In genomic region chr14:105343194-105343593, GRCh38 we compare ENCODE assay signal across 20 cellular contexts. TPM values are rescaled to one million over a fixed set of nuclear protein-coding genes. Genes with fewer than 3 reads are reported as not detected.
DNase-seq lines count a peak whose midpoint lies in the region; ATAC-seq, FAIRE-seq and TF ChIP-seq lines count a peak whose summit lies in the region.
"Had no signal": no experiment of that assay in that cellular context is flagged by ENCODE, and none has a peak within 500 bp of the region (broad histone marks: within the 10 kb centered on the region; RNA-seq: fewer than 3 reads in every experiment).

No MANE protein-coding gene starts in this region.

- TF ChIP-seq POLR2A in HepG2 (IDR thresholded peaks at IDR 0.05; ENCODE audit: insufficient read depth in 1 of 2, low read depth in 2 of 2, low read length in 2 of 2): no peak

- H2AFZ ChIP-seq in HepG2 (ENCODE audit: low read length): no peak overlapping the region
- H2AFZ ChIP-seq: parathyroid adenoma had no signal

- WGBS in HepG2 (ENCODE audit: low lambda C conversion rate): 62% methylated on average over 7 of the region's 7 CpGs

- POLR2A ChIA-PET in HepG2 (lab: Yijun Ruan, JAX): interaction anchor here (0.8 kb wide), 1 partner anchor 9 kb away, joined by 3 read pairs; no protein-coding TSS in a partner anchor

- peaks cover 27% of the 10 kb centered on the region for H3K4me1 ChIP-seq in HepG2 (ENCODE audit: insufficient read depth, low read length)
- H3K4me1 ChIP-seq in effector memory CD4-positive, alpha-beta T cell (ENCODE audit: control insufficient read depth, insufficient read depth, low read length, poor library complexity, severe bottlenecking): no peaks in the 10 kb centered on the region

- no peaks in the 10 kb centered on the region for H3K27me3 ChIP-seq in HepG2 (ENCODE audit: control insufficient read depth in 1 of 2, insufficient read depth in 2 of 2, low read length in 2 of 2)
- no peaks in the 10 kb centered on the region for H3K27me3 ChIP-seq in effector memory CD4-positive, alpha-beta T cell (replicated peaks; ENCODE audit: control insufficient read depth, insufficient read depth, low read length, poor library complexity, severe bottlenecking)
- H3K27me3 ChIP-seq: testis had no signal

- TF ChIP-seq EP300 in HepG2 (IDR thresholded peaks at IDR 0.05; ENCODE audit: low read depth in 2 of 2, low read length in 2 of 2): no peak
- no peak for TF ChIP-seq EP300 in HepG2 (CRISPR knock-in tag; IDR thresholded peaks at IDR 0.05; ENCODE audit: borderline replicate concordance)

- in situ Hi-C loops in HepG2 (cut with HindIII; ENCODE audit: extremely low pct_ligation_motif_present, low pct_unique_long_range_greater_than_20kb): no loop called here

- BruUV-seq in HepG2 (replicated peaks; lab: Mats Ljungman, UMichigan): no TSS peak

- H3K9me3 ChIP-seq in HepG2 (ENCODE audit: low read length): no peaks in the 10 kb centered on the region
- no peaks in the 10 kb centered on the region for H3K9me3 ChIP-seq in effector memory CD4-positive, alpha-beta T cell (ENCODE audit: control insufficient read depth, low read length)
- H3K9me3 ChIP-seq: testis had no signal

- H3K4me3 ChIP-seq in HepG2 (replicated peaks in 1 of 3; ENCODE audit: insufficient read depth in 1 of 3, low read depth in 2 of 3, low read length in 3 of 3): no peak overlapping the region
- no peak overlapping the region for H3K4me3 ChIP-seq in effector memory CD4-positive, alpha-beta T cell (ENCODE audit: insufficient read depth, low read depth, low read length, poor library complexity, severe bottlenecking)
- H3K4me3 ChIP-seq: testis had no signal

- no peak overlapping the region for H3K4me2 ChIP-seq in HepG2 (ENCODE audit: low read depth, low read length)

- H3K27ac ChIP-seq in HepG2 (ENCODE audit: extremely low read length, insufficient read depth, low read length): no peak overlapping the region
- no peak overlapping the region for H3K27ac ChIP-seq in effector memory CD4-positive, alpha-beta T cell (ENCODE audit: insufficient read depth, low read length, poor library complexity, severe bottlenecking)
- H3K27ac ChIP-seq: parathyroid adenoma, testis had no signal

- H3K79me2 ChIP-seq in HepG2 (ENCODE audit: insufficient read depth, low read length): peaks cover 2% of the 10 kb centered on the region

- 0 out of 2 replicates have a peak, but pooled peaks cover 8% of the 10 kb centered on the region for H4K20me1 ChIP-seq in HepG2 (ENCODE audit: insufficient read depth, low read length)

- CTCF ChIA-PET in HepG2 (lab: Yijun Ruan, JAX; ENCODE audit: low intra/inter-chr PET ratio, low total read pairs): no interaction called here

- intact Hi-C loops in HepG2 (cut with micrococcal nuclease; ENCODE audit: unreplicated experiment): no loop called here

- TF ChIP-seq RAD21 in HepG2 (CRISPR knock-in tag; IDR thresholded peaks at IDR 0.05): no peak

- DNase-seq in NCI-H2107 treated with DMSO at 0.1 percent for 48 hours (lab: John Stamatoyannopoulos, UW; ENCODE audit: unreplicated experiment) (peak; percentile 74), NCI-H2107 (lab: John Stamatoyannopoulos, UW) (no peak), NCI-H1694 (lab: John Stamatoyannopoulos, UW) (peak; percentile 99), NCI-H69 (lab: John Stamatoyannopoulos, UW) (peak; percentile 94), HepG2 (ENCODE audit: low spot score) (peak; percentile 31), DMS114 treated with DMSO at 0.1 percent for 48 hours (lab: John Stamatoyannopoulos, UW; ENCODE audit: unreplicated experiment) (no peak)
- DNase-seq in effector memory CD4-positive, alpha-beta T cell: no peak
- DNase-seq: activated CD4-positive, alpha-beta T cell treated with anti-CD3 and anti-CD28 coated beads for 4 hours; Calu3; endodermal cell; HFFc6; left colon; MM.1S; natural killer cell; testis had no signal

- H3K36me3 ChIP-seq in HepG2 (replicated peaks in 1 of 2; ENCODE audit: control insufficient read depth in 1 of 2, insufficient read depth in 2 of 2, low read length in 2 of 2): no peaks in the 10 kb centered on the region
- no peaks in the 10 kb centered on the region for H3K36me3 ChIP-seq in effector memory CD4-positive, alpha-beta T cell (ENCODE audit: control insufficient read depth, insufficient read depth, low read length)

- ATAC-seq in HepG2 (no peak), GM18861 (IDR thresholded peaks at IDR 0.05; ENCODE audit: unreplicated experiment) (no peak)
- ATAC-seq: left colon, natural killer cell had no signal

- no peak for FAIRE-seq in HepG2 (lab: Jason Lieb, UNC)
- FAIRE-seq: A204.1, G401.6, TTC549 had no signal

- no peak for TF ChIP-seq CTCF in HepG2 (CRISPR knock-in tag; IDR thresholded peaks at IDR 0.05)

- H3K9ac ChIP-seq in HepG2 (ENCODE audit: insufficient read depth, low read depth, low read length): no peak overlapping the region
- H3K9ac ChIP-seq: parathyroid adenoma had no signal

RNA-seq across cellular contexts. Expression of gene PACS2, which starts 28.6 kb away (rescaled TPM):
- total RNA-seq in HepG2 (2016; rRNA removed; fragmentation: Illumina TruSeq; extraction: Trizol): 14.6 and 23.6 TPM in 2 replicates
- total RNA-seq in HepG2 (2016; cell fraction: cytosol; rRNA removed; fragmentation: Illumina TruSeq; extraction: Trizol; ENCODE audit: low read depth): 32.3 and 33.7 TPM in 2 replicates
- total RNA-seq in HepG2 (2016; cell fraction: insoluble cytoplasmic fraction; rRNA removed; fragmentation: Illumina TruSeq; extraction: Trizol): 10.5 and 22.9 TPM in 2 replicates
- 48.2 and 50.4 TPM in 2 replicates for total RNA-seq in HepG2 (2016; cell fraction: membrane; rRNA removed; fragmentation: Illumina TruSeq; extraction: Trizol)
- total RNA-seq in HepG2 (2016; cell fraction: nucleus; rRNA removed; fragmentation: Illumina TruSeq; extraction: Trizol): 18.0 and 23.5 TPM in 2 replicates
- polyA plus RNA-seq in HepG2 (2011; rRNA removed): 27.6 and 33.7 TPM in 2 replicates
- polyA plus RNA-seq in HepG2 (2011; cell fraction: cytosol; rRNA removed): 22.9 and 31.9 TPM in 2 replicates
- polyA plus RNA-seq in HepG2 (2011; cell fraction: nucleus; rRNA removed): 175 and 213 TPM in 2 replicates
- 22.4 and 34.0 TPM in 2 replicates for polyA plus RNA-seq in HepG2 (2012)
- polyA plus RNA-seq in HepG2 (2016; cell fraction: cytosol; fragmentation: Illumina TruSeq; extraction: Trizol; ENCODE audit: low read depth): 37.2 and 44.2 TPM in 2 replicates
- 16.9 and 23.7 TPM in 2 replicates for polyA plus RNA-seq in HepG2 (2016; cell fraction: insoluble cytoplasmic fraction; fragmentation: Illumina TruSeq; extraction: Trizol; ENCODE audit: low read depth)
- 47.5 and 52.5 TPM in 2 replicates for polyA plus RNA-seq in HepG2 (2016; cell fraction: membrane; fragmentation: Illumina TruSeq; extraction: Trizol; ENCODE audit: low read depth)
- polyA plus RNA-seq in HepG2 (2016; cell fraction: nucleus; fragmentation: Illumina TruSeq; extraction: Trizol; ENCODE audit: insufficient read depth, low read depth): 55.8 and 60.4 TPM in 2 replicates
- 21.1 and 44.9 TPM in 2 replicates for polyA minus RNA-seq in HepG2 (2011; rRNA and poly(A)+ RNA removed; ENCODE audit: low replicate concordance)
- 12.7 and 16.0 TPM in 2 replicates for polyA minus RNA-seq in HepG2 (2011; cell fraction: cytosol; rRNA and poly(A)+ RNA removed)
- polyA minus RNA-seq in HepG2 (2011; cell fraction: nucleus; rRNA and poly(A)+ RNA removed): 29.4 and 36.3 TPM in 2 replicates

RNA-seq across cellular contexts. Expression of gene BRF1, which starts 42.4 kb away (rescaled TPM):
- total RNA-seq in HepG2 (2016; rRNA removed; fragmentation: Illumina TruSeq; extraction: Trizol): 6.4 and 11.0 TPM in 2 replicates
- 5.6 and 7.0 TPM in 2 replicates for total RNA-seq in HepG2 (2016; cell fraction: cytosol; rRNA removed; fragmentation: Illumina TruSeq; extraction: Trizol; ENCODE audit: low read depth)
- total RNA-seq in HepG2 (2016; cell fraction: insoluble cytoplasmic fraction; rRNA removed; fragmentation: Illumina TruSeq; extraction: Trizol): 5.9 and 10.9 TPM in 2 replicates
- total RNA-seq in HepG2 (2016; cell fraction: membrane; rRNA removed; fragmentation: Illumina TruSeq; extraction: Trizol): 4.2 and 5.2 TPM in 2 replicates
- total RNA-seq in HepG2 (2016; cell fraction: nucleus; rRNA removed; fragmentation: Illumina TruSeq; extraction: Trizol): 11.8 and 16.0 TPM in 2 replicates
- 5.1 and 5.7 TPM in 2 replicates for polyA plus RNA-seq in HepG2 (2011; rRNA removed)
- polyA plus RNA-seq in HepG2 (2011; cell fraction: cytosol; rRNA removed): 3.4 and 3.6 TPM in 2 replicates
- 32.9 and 41.6 TPM in 2 replicates for polyA plus RNA-seq in HepG2 (2011; cell fraction: nucleus; rRNA removed)
- 7.1 and 9.1 TPM in 2 replicates for polyA plus RNA-seq in HepG2 (2012)
- 0.58 and 0.88 TPM in 2 replicates for polyA plus RNA-seq in HepG2 (2016; cell fraction: cytosol; fragmentation: Illumina TruSeq; extraction: Trizol; ENCODE audit: low read depth)
- 6.9 and 7.1 TPM in 2 replicates for polyA plus RNA-seq in HepG2 (2016; cell fraction: insoluble cytoplasmic fraction; fragmentation: Illumina TruSeq; extraction: Trizol; ENCODE audit: low read depth)
- 1.6 and 1.8 TPM in 2 replicates for polyA plus RNA-seq in HepG2 (2016; cell fraction: membrane; fragmentation: Illumina TruSeq; extraction: Trizol; ENCODE audit: low read depth)
- polyA plus RNA-seq in HepG2 (2016; cell fraction: nucleus; fragmentation: Illumina TruSeq; extraction: Trizol; ENCODE audit: insufficient read depth, low read depth): 26.5 and 31.7 TPM in 2 replicates
- polyA minus RNA-seq in HepG2 (2011; rRNA and poly(A)+ RNA removed; ENCODE audit: low replicate concordance): 15.5 TPM in 2 replicates
- polyA minus RNA-seq in HepG2 (2011; cell fraction: cytosol; rRNA and poly(A)+ RNA removed): 6.0 and 7.0 TPM in 2 replicates
- 25.0 and 27.4 TPM in 2 replicates for polyA minus RNA-seq in HepG2 (2011; cell fraction: nucleus; rRNA and poly(A)+ RNA removed)

RNA-seq across cellular contexts. Expression of gene TEX22, which starts 55.1 kb away (rescaled TPM):
- total RNA-seq in HepG2 (2016; rRNA removed; fragmentation: Illumina TruSeq; extraction: Trizol): 0.27 and 0.55 TPM in 2 replicates
- total RNA-seq in HepG2 (2016; cell fraction: cytosol; rRNA removed; fragmentation: Illumina TruSeq; extraction: Trizol; ENCODE audit: low read depth): not detected in 2 replicates
- total RNA-seq in HepG2 (2016; cell fraction: insoluble cytoplasmic fraction; rRNA removed; fragmentation: Illumina TruSeq; extraction: Trizol): not detected in 2 replicates
- total RNA-seq in HepG2 (2016; cell fraction: membrane; rRNA removed; fragmentation: Illumina TruSeq; extraction: Trizol): not detected in 2 replicates
- total RNA-seq in HepG2 (2016; cell fraction: nucleus; rRNA removed; fragmentation: Illumina TruSeq; extraction: Trizol): not detected in 2 replicates
- 0.07 and 0.16 TPM in 2 replicates for polyA plus RNA-seq in HepG2 (2011; rRNA removed)
- polyA plus RNA-seq in HepG2 (2011; cell fraction: cytosol; rRNA removed): not detected in 2 replicates
- 0.56 and 1.2 TPM in 2 replicates for polyA plus RNA-seq in HepG2 (2011; cell fraction: nucleus; rRNA removed)
- 0.13 and 0.23 TPM in 2 replicates for polyA plus RNA-seq in HepG2 (2012)
- polyA plus RNA-seq in HepG2 (2016; cell fraction: cytosol; fragmentation: Illumina TruSeq; extraction: Trizol; ENCODE audit: low read depth): not detected in 2 replicates
- not detected in 2 replicates for polyA plus RNA-seq in HepG2 (2016; cell fraction: insoluble cytoplasmic fraction; fragmentation: Illumina TruSeq; extraction: Trizol; ENCODE audit: low read depth)
- polyA plus RNA-seq in HepG2 (2016; cell fraction: membrane; fragmentation: Illumina TruSeq; extraction: Trizol; ENCODE audit: low read depth): not detected in 2 replicates
- not detected in 2 replicates for polyA plus RNA-seq in HepG2 (2016; cell fraction: nucleus; fragmentation: Illumina TruSeq; extraction: Trizol; ENCODE audit: insufficient read depth, low read depth)
- polyA minus RNA-seq in HepG2 (2011; rRNA and poly(A)+ RNA removed; ENCODE audit: low replicate concordance): 0.16 and 0.82 TPM in 2 replicates
- not detected in 2 replicates for polyA minus RNA-seq in HepG2 (2011; cell fraction: cytosol; rRNA and poly(A)+ RNA removed)
- 0.62 TPM in 1 of 2 replicates, not detected in the other for polyA minus RNA-seq in HepG2 (2011; cell fraction: nucleus; rRNA and poly(A)+ RNA removed)

Comparison
In these comparisons a context has a peak if more than half of its experiments do, and no peak if none do; other contexts are left out.
1. DNase-seq: peak in NCI-H2107 treated with DMSO at 0.1 percent for 48 hours (single experiment), NCI-H1694 (single experiment), NCI-H69 (single experiment) and HepG2 (single experiment); none in NCI-H2107 (single experiment), DMS114 treated with DMSO at 0.1 percent for 48 hours (single experiment) and effector memory CD4-positive, alpha-beta T cell (0 of 3).